ENCODE assay signal across 14 cellular contexts in genomic region chr16:58331024-58331707, GRCh38. TPM values are rescaled to one million over a fixed set of nuclear protein-coding genes. Genes with fewer than 3 reads are reported as not detected.
DNase-seq lines count a peak whose midpoint lies in the region; ATAC-seq and TF ChIP-seq lines count a peak whose summit lies in the region.
"Had no signal": no experiment of that assay in that cellular context is flagged by ENCODE, and none has a peak within 500 bp of the region (broad histone marks: within the 10 kb centered on the region; RNA-seq: fewer than 3 reads in every experiment).

No MANE protein-coding gene starts in this region.

- no peak overlapping the region for H2AFZ ChIP-seq in Karpas-422 (ENCODE audit: low read length)

- H3K27ac Mint-ChIP-seq in mesothelial cell of epicardium, result no peak overlapping the region
- H3K27ac Mint-ChIP-seq: activated CD8-positive, alpha-beta T cell treated with anti-CD3 and anti-CD28 coated beads for 36 hours had no signal

- no peaks in the 10 kb centered on the region for H3K9me3 ChIP-seq in Karpas-422 (ENCODE audit: low read length)
- H3K9me3 ChIP-seq: tibial artery had no signal

- H4K20me1 ChIP-seq in Karpas-422 (ENCODE audit: insufficient read depth, low read depth, low read length), result peaks cover 4% of the 10 kb centered on the region; the same call in 1 of the 2 replicates

- no peak overlapping the region for H3K9ac ChIP-seq in Karpas-422 (ENCODE audit: low read length)

- no peaks in the 10 kb centered on the region for H3K36me3 ChIP-seq in Karpas-422 (ENCODE audit: insufficient read depth, low read length)
- H3K36me3 ChIP-seq: tibial artery had no signal

- H3K36me3 Mint-ChIP-seq in mesothelial cell of epicardium, result no peaks in the 10 kb centered on the region

- no peaks in the 10 kb centered on the region for H3K79me2 ChIP-seq in Karpas-422 (ENCODE audit: low read length)

- no peak for TF ChIP-seq CTCF in mesothelial cell of epicardium (IDR thresholded peaks at IDR 0.05; ENCODE audit: unreplicated experiment)

- peaks cover 10% of the 10 kb centered on the region for H3K4me1 ChIP-seq in Karpas-422 (ENCODE audit: low read length)
- H3K4me1 ChIP-seq: tibial artery had no signal

- ATAC-seq in HG03469 (IDR thresholded peaks at IDR 0.05; ENCODE audit: unreplicated experiment) (no peak), HG02678 (IDR thresholded peaks at IDR 0.05; ENCODE audit: unreplicated experiment) (no peak)
- ATAC-seq: activated CD8-positive, alpha-beta T cell treated with anti-CD3 and anti-CD28 coated beads for 36 hours had no signal

- H3K4me2 ChIP-seq in Karpas-422 (ENCODE audit: low read depth, low read length, poor library complexity, severe bottlenecking), result peak overlapping the region; percentile 32

- DNase-seq in DMS79 treated with DMSO at 0.1 percent for 48 hours (lab: John Stamatoyannopoulos, UW), result peak; percentile 12
- DNase-seq in DMS79 (lab: John Stamatoyannopoulos, UW), result no peak
- DNase-seq in Karpas-422, result peak; percentile 79
- DNase-seq in SW480 (ENCODE audit: low spot score), result peak; percentile 21
- DNase-seq in mesothelial cell of epicardium (ENCODE audit: low spot score in 2 of 2, unreplicated experiment in 2 of 2), result peak in 1 of 2 experiments; percentile 53
- DNase-seq in SHP77 treated with DMSO at 0.1 percent for 48 hours (lab: John Stamatoyannopoulos, UW), result no peak
- DNase-seq: activated CD8-positive, alpha-beta T cell treated with anti-CD3 and anti-CD28 coated beads for 36 hours; activated gamma-delta T cell treated with Interleukin-2 at 50 U/mL for 16 hours; NCI-H1092 treated with DMSO at 0.1 percent for 48 hours; tibial artery had no signal

- no peaks in the 10 kb centered on the region for H3K9me3 Mint-ChIP-seq in mesothelial cell of epicardium
- H3K9me3 Mint-ChIP-seq: activated CD8-positive, alpha-beta T cell treated with anti-CD3 and anti-CD28 coated beads for 36 hours had no signal

- H3K27ac ChIP-seq in Karpas-422 (ENCODE audit: low read length), result no peak overlapping the region
- H3K27ac ChIP-seq: tibial artery had no signal

- no peaks in the 10 kb centered on the region for H3K27me3 ChIP-seq in Karpas-422 (ENCODE audit: low read length)

- peaks cover 7% of the 10 kb centered on the region for H3K4me1 Mint-ChIP-seq in mesothelial cell of epicardium

- peak overlapping the region; percentile 45 for H3K4me3 Mint-ChIP-seq in mesothelial cell of epicardium
- H3K4me3 Mint-ChIP-seq: activated CD8-positive, alpha-beta T cell treated with anti-CD3 and anti-CD28 coated beads for 36 hours had no signal

- H3K4me3 ChIP-seq in Karpas-422 (ENCODE audit: low read length), result no peak overlapping the region
- H3K4me3 ChIP-seq: tibial artery had no signal

- peaks cover 4% of the 10 kb centered on the region for H3K27me3 Mint-ChIP-seq in mesothelial cell of epicardium (ENCODE audit: low read depth)

- no peaks in the 10 kb centered on the region for H3K9me2 ChIP-seq in Karpas-422 (replicated peaks; ENCODE audit: insufficient read depth, low read length)

RNA-seq across cellular contexts. Expression of gene PRSS54, which starts 36.3 kb away (rescaled TPM):
- total RNA-seq in Karpas-422 (2014; rRNA removed; shearing (Covaris generic); ENCODE audit: low replicate concordance), result not detected in 2 replicates
- total RNA-seq in mesothelial cell of epicardium, result not detected in 3 replicates
- total RNA-seq: activated CD8-positive, alpha-beta T cell treated with anti-CD3 and anti-CD28 coated beads for 36 hours; lung microvascular endothelial cell; omental fat pad had no signal

Comparison
In these comparisons a context has a peak if more than half of its experiments do, and no peak if none do; other contexts are left out.
1. DNase-seq: peak in DMS79 treated with DMSO at 0.1 percent for 48 hours (single experiment), Karpas-422 (single experiment) and SW480 (single experiment); none in DMS79 (single experiment) and SHP77 treated with DMSO at 0.1 percent for 48 hours (single experiment).